In genomic region chr6:57445370-57445769, GRCh38 we compare ENCODE assay signal across 8 cellular contexts.
DNase-seq lines count a peak whose midpoint lies in the region; ATAC-seq and TF ChIP-seq lines count a peak whose summit lies in the region.
"Not testable (repeated sequence)": the region's sequence is repeated elsewhere in the genome, so short reads cannot be mapped to it uniquely, and the experiment has no call there.

No MANE protein-coding gene starts in this region.

- H3K4me1 Mint-ChIP-seq in WTC11 = peaks cover 52% of the 10 kb centered on the region

- CTCF ChIA-PET in WTC11 (lab: Charles Lee) = not testable (repeated sequence)

- H3K79me2 ChIP-seq in osteoblast (ENCODE audit: insufficient read depth, low read length) = peaks cover 27% of the 10 kb centered on the region

- H3K27ac ChIP-seq in osteoblast (ENCODE audit: low read depth, low read length) = not testable (repeated sequence)

- H3K9me3 Mint-ChIP-seq in WTC11 = peaks cover 14% of the 10 kb centered on the region

- peaks cover 15% of the 10 kb centered on the region for H3K36me3 Mint-ChIP-seq in WTC11

- H3K4me1 ChIP-seq in osteoblast (ENCODE audit: insufficient read depth, low read length) = peaks cover 14% of the 10 kb centered on the region

- H3K36me3 ChIP-seq in osteoblast (ENCODE audit: insufficient read depth, low read length) = not testable (repeated sequence)

- H3K27ac Mint-ChIP-seq in WTC11 = peak overlapping the region; percentile 28; the same call in 1 of the 2 replicates

- peak; percentile 27 for ATAC-seq in GM18861 (IDR thresholded peaks at IDR 0.05; ENCODE audit: unreplicated experiment)
- ATAC-seq in GM19438 (IDR thresholded peaks at IDR 0.05; ENCODE audit: low read depth, unreplicated experiment) = peak; percentile 46
- ATAC-seq in GM21619 (IDR thresholded peaks at IDR 0.05; ENCODE audit: unreplicated experiment) = peak; percentile 67
- ATAC-seq in HG02642 (IDR thresholded peaks at IDR 0.05; ENCODE audit: poor library complexity, unreplicated experiment) = peak; percentile 60
- peak; percentile 45 for ATAC-seq in HG03066 (IDR thresholded peaks at IDR 0.05; ENCODE audit: low read depth, unreplicated experiment)
- ATAC-seq in HG03442 (IDR thresholded peaks at IDR 0.05; ENCODE audit: unreplicated experiment) = peak; percentile 33
- peak; percentile 65 for ATAC-seq in WTC11

- H4K20me1 ChIP-seq in osteoblast (ENCODE audit: insufficient read depth, low read length) = not testable (repeated sequence)

- TF ChIP-seq CTCF in WTC11 (IDR thresholded peaks at IDR 0.05); osteoblast (IDR thresholded peaks at IDR 0.05; ENCODE audit: extremely low read depth, low read depth, low read length): not testable (repeated sequence)

- H2AFZ ChIP-seq in osteoblast (ENCODE audit: low read length) = not testable (repeated sequence)

- H3K27me3 ChIP-seq in osteoblast (ENCODE audit: insufficient read depth, low read length) = not testable (repeated sequence)

- POLR2A ChIA-PET in WTC11 (lab: Charles Lee) = not testable (repeated sequence)

- H3K27me3 Mint-ChIP-seq in WTC11 (ENCODE audit: low read depth) = not testable (repeated sequence)

- H3K4me3 Mint-ChIP-seq in WTC11 = not testable (repeated sequence)

- not testable (repeated sequence) for DNase-seq in WTC11 (ENCODE audit: low spot score)
- peak; percentile 4 for DNase-seq in osteoblast (ENCODE audit: insufficient read length, low spot score, missing footprints)

- H3K9me3 ChIP-seq in osteoblast (ENCODE audit: low read depth, low read length) = not testable (repeated sequence)

- not testable (repeated sequence) for H3K4me2 ChIP-seq in osteoblast (ENCODE audit: insufficient read depth, low read length)

- H3K4me3 ChIP-seq in osteoblast (ENCODE audit: insufficient read depth, low read length) = not testable (repeated sequence)
